2 cellular contexts compared by ENCODE assay signal in the genomic region with DNA sequence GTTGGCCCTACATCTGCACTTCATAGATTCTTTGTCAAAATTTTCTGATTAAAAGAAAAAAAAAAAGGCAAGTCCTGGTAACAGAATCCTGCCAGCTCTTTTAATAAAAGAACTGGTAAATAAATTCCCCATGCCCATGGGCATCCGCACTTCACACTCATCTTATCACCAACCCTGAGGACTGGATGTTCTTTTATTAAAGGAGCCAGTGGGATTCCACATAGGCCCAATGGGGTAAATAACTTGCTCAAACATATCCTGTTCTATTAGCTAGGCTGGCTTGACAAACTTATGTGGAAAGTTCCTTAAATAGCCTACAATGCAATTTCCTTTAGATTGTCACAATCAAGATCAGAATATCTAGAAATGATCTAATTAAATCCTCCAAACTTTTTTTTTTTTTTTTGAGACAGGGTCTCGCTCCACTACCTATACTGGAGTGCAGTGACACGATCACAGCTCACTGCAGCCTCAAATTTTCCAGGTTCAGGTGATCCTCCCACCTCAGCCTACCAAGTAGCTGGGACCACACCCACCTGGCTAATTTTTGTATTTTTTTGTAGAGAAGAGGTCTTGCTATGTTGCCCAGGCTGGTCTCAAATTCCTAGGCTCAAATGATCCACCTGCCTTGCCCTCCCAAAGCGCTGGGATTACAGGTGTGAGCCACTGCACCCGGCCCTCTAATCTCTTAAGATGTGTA.
TF ChIP-seq lines count a peak whose summit lies in the region.

No MANE protein-coding gene starts in this region.

TF ChIP-seq in A549, 52 proteins besides CTCF, POLR2A, EP300 and RAD21 (continued from another document):
- TF ChIP-seq BHLHE40 (IDR thresholded peaks at IDR 0.05; ENCODE audit: low read depth, low read length) (no peak), JUNB (IDR thresholded peaks at IDR 0.05) (no peak), EHF (CRISPR knock-in tag; IDR thresholded peaks at IDR 0.05) (no peak), FOSL2 (IDR thresholded peaks at IDR 0.05) (no peak), FOSL2 (CRISPR knock-in tag; IDR thresholded peaks at IDR 0.05) (no peak), PHF8 (IDR thresholded peaks at IDR 0.05; ENCODE audit: borderline replicate concordance, low read depth) (no peak)

TF ChIP-seq in HepG2, 621 proteins besides CTCF, POLR2A, EP300 and RAD21 (continued from another document):
- TF ChIP-seq, protein P1, sequence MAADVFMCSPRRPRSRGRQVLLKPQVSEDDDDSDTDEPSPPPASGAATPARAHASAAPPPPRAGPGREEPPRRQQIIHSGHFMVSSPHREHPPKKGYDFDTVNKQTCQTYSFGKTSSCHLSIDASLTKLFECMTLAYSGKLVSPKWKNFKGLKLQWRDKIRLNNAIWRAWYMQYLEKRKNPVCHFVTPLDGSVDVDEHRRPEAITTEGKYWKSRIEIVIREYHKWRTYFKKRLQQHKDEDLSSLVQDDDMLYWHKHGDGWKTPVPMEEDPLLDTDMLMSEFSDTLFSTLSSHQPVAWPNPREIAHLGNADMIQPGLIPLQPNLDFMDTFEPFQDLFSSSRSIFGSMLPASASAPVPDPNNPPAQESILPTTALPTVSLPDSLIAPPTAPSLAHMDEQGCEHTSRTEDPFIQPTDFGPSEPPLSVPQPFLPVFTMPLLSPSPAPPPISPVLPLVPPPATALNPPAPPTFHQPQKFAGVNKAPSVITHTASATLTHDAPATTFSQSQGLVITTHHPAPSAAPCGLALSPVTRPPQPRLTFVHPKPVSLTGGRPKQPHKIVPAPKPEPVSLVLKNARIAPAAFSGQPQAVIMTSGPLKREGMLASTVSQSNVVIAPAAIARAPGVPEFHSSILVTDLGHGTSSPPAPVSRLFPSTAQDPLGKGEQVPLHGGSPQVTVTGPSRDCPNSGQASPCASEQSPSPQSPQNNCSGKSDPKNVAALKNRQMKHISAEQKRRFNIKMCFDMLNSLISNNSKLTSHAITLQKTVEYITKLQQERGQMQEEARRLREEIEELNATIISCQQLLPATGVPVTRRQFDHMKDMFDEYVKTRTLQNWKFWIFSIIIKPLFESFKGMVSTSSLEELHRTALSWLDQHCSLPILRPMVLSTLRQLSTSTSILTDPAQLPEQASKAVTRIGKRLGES (CRISPR knock-in tag; IDR thresholded peaks at IDR 0.05; ENCODE audit: borderline replicate concordance), result 0 out of 2 replicates have a peak, but pooled peaks have one; percentile 14
- TF ChIP-seq, protein P2, sequence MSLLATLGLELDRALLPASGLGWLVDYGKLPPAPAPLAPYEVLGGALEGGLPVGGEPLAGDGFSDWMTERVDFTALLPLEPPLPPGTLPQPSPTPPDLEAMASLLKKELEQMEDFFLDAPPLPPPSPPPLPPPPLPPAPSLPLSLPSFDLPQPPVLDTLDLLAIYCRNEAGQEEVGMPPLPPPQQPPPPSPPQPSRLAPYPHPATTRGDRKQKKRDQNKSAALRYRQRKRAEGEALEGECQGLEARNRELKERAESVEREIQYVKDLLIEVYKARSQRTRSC (CRISPR knock-in tag; IDR thresholded peaks at IDR 0.05; ENCODE audit: low read depth), result peak; percentile 20; the same call in 1 of the 2 replicates
- TF ChIP-seq RBFOX2 (IDR thresholded peaks at IDR 0.05; ENCODE audit: low read depth, low read length), result 0 out of 2 replicates have a peak, but pooled peaks have one; percentile 7
- TF ChIP-seq MTF1 (CRISPR knock-in tag; IDR thresholded peaks at IDR 0.05), result peak; percentile 88; the same call in 1 of the 2 replicates
- TF ChIP-seq ELF1 (CRISPR knock-in tag; IDR thresholded peaks at IDR 0.05), result 0 out of 2 replicates have a peak, but pooled peaks have one; percentile 6
- TF ChIP-seq NFRKB (IDR thresholded peaks at IDR 0.05), result no peak
- peak; percentile 49; the same call in 1 of the 2 replicates for TF ChIP-seq CHD4 (IDR thresholded peaks at IDR 0.05; ENCODE audit: borderline replicate concordance, low read length)
- TF ChIP-seq ZNF121 (CRISPR knock-in tag; IDR thresholded peaks at IDR 0.05), result peak; percentile 98
- TF ChIP-seq ZNF616 (CRISPR knock-in tag; IDR thresholded peaks at IDR 0.05; ENCODE audit: low read depth), result no peak
- TF ChIP-seq BRD4 (CRISPR knock-in tag; IDR thresholded peaks at IDR 0.05), result 0 out of 2 replicates have a peak, but pooled peaks have one; percentile 33
- 0 out of 2 replicates have a peak, but pooled peaks have one; percentile 1 for TF ChIP-seq ZNF629 (CRISPR knock-in tag; conservative IDR thresholded peaks at IDR 0.05)
- no peak for TF ChIP-seq ZKSCAN1 (IDR thresholded peaks at IDR 0.05; ENCODE audit: low read length)
